22 cellular contexts compared by ENCODE assay signal in the genomic region with DNA sequence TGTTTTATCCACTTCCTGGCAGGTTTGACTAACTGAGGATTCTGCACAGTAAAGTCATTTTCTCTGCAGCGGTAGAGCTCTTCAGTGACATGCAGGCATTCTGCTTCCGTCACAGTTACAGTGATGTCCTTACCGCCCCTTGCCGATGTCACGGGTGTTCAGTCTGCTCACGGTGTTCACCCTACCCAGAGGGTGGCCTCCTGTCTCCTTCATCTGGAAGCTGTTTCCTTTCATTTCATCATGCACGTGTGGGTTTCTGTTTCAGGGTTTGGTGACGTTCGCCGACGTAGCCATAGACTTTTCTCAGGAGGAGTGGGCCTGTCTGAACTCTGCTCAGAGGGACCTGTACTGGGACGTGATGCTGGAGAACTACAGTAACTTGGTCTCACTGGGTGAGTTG.
"Had no signal": no experiment of that assay in that cellular context is flagged by ENCODE, and none has a peak within 500 bp of the region (broad histone marks: within the 10 kb centered on the region; RNA-seq: fewer than 3 reads in every experiment).

No MANE protein-coding gene starts in this region.

- H3K4me1 Mint-ChIP-seq: activated CD4-positive, alpha-beta T cell treated with anti-CD3 and anti-CD28 coated beads, Interleukin-2, amount 10 ng/mL, durations not matched to agents 7 days and 5 days; activated T-helper 17 cell treated with anti-CD3 and anti-CD28 coated beads, Interleukin-2, amount 50 U/mL, for 72 hours; endodermal cell; memory B cell; neural progenitor cell; stimulated activated naive CD8-positive, alpha-beta T cell treated with anti-CD3 and anti-CD28 coated beads, Interleukin-15, amount 100 ng/mL, for 72 hours had no signal

- DNase-seq: activated CD4-positive, alpha-beta T cell treated with anti-CD3 and anti-CD28 coated beads, Interleukin-2, amount 10 ng/mL, durations not matched to agents 7 days and 5 days; activated CD4-positive, CD25-positive, alpha-beta regulatory T cell treated with anti-CD3 and anti-CD28 coated beads, Interleukin-2, amount 50 U/mL, for 72 hours; activated CD8-positive, alpha-beta T cell treated with anti-CD3 and anti-CD28 coated beads, Interleukin-2, amount 10 ng/mL, durations not matched to agents 7 days and 5 days; activated T-cell treated with anti-CD3 and anti-CD28 coated beads, Interleukin-2, amount 50 U/mL, for 1 hour; cortex of kidney; endodermal cell; esophagus squamous epithelium; gastrocnemius medialis; hippocampal formation; psoas muscle; stimulated activated CD4-positive, alpha-beta T cell treated with anti-CD3 and anti-CD28 coated beads, Interleukin-1b, Interleukin-23, amount 100 ng/mL, for 48 hours; stimulated activated naive CD8-positive, alpha-beta T cell treated with anti-CD3 and anti-CD28 coated beads, Interleukin-15, amount 100 ng/mL, for 72 hours had no signal

- FAIRE-seq: astrocyte, urothelium cell line had no signal

- H3K4me3 ChIP-seq: esophagus squamous epithelium, gastrocnemius medialis, neural progenitor cell, psoas muscle, right atrium auricular region, tibial artery had no signal

- H3K27me3 ChIP-seq: esophagus squamous epithelium, gastrocnemius medialis, neural progenitor cell, right atrium auricular region, tibial artery had no signal

- H3K27ac Mint-ChIP-seq: activated CD4-positive, alpha-beta T cell treated with anti-CD3 and anti-CD28 coated beads, Interleukin-2, amount 10 ng/mL, durations not matched to agents 7 days and 5 days; activated CD8-positive, alpha-beta T cell treated with anti-CD3 and anti-CD28 coated beads, Interleukin-2, amount 10 ng/mL, durations not matched to agents 7 days and 5 days; activated naive CD4-positive, alpha-beta T cell treated with anti-CD3 and anti-CD28 coated beads, Interleukin-2, amount 50 U/mL, for 72 hours; activated T-helper 17 cell treated with anti-CD3 and anti-CD28 coated beads, Interleukin-2, amount 50 U/mL, for 72 hours; endodermal cell; memory B cell; neural progenitor cell; stimulated activated naive CD8-positive, alpha-beta T cell treated with anti-CD3 and anti-CD28 coated beads, Interleukin-15, amount 100 ng/mL, for 72 hours had no signal

- H3K27me3 Mint-ChIP-seq: activated CD4-positive, alpha-beta T cell treated with anti-CD3 and anti-CD28 coated beads, Interleukin-2, amount 10 ng/mL, durations not matched to agents 7 days and 5 days; activated T-helper 17 cell treated with anti-CD3 and anti-CD28 coated beads, Interleukin-2, amount 50 U/mL, for 72 hours; central memory CD8-positive, alpha-beta T cell; memory B cell; stimulated activated naive CD8-positive, alpha-beta T cell treated with anti-CD3 and anti-CD28 coated beads, Interleukin-15, amount 100 ng/mL, for 72 hours had no signal

- H3K9me3 ChIP-seq: gastrocnemius medialis had no signal

- H3K9ac ChIP-seq: neural progenitor cell had no signal

- H3K4me2 ChIP-seq: neural progenitor cell had no signal

- H3K4me3 Mint-ChIP-seq: activated CD4-positive, alpha-beta T cell treated with anti-CD3 and anti-CD28 coated beads, Interleukin-2, amount 10 ng/mL, durations not matched to agents 7 days and 5 days; activated CD8-positive, alpha-beta T cell treated with anti-CD3 and anti-CD28 coated beads, Interleukin-2, amount 10 ng/mL, durations not matched to agents 7 days and 5 days; activated T-helper 17 cell treated with anti-CD3 and anti-CD28 coated beads, Interleukin-2, amount 50 U/mL, for 72 hours; central memory CD8-positive, alpha-beta T cell; endodermal cell; memory B cell; neural progenitor cell; stimulated activated naive CD8-positive, alpha-beta T cell treated with anti-CD3 and anti-CD28 coated beads, Interleukin-15, amount 100 ng/mL, for 72 hours had no signal

- H2AFZ ChIP-seq: neural progenitor cell had no signal

- H3K4me1 ChIP-seq: esophagus squamous epithelium, gastrocnemius medialis, neural progenitor cell, psoas muscle, right atrium auricular region, tibial artery had no signal

- H3K27ac ChIP-seq: esophagus squamous epithelium, gastrocnemius medialis, neural progenitor cell, psoas muscle, right atrium auricular region, tibial artery, VCaP had no signal

- ATAC-seq: activated CD8-positive, alpha-beta T cell treated with anti-CD3 and anti-CD28 coated beads, Interleukin-2, amount 10 ng/mL, durations not matched to agents 7 days and 5 days; activated naive CD4-positive, alpha-beta T cell treated with anti-CD3 and anti-CD28 coated beads, Interleukin-2, amount 50 U/mL, for 72 hours; activated T-helper 17 cell treated with anti-CD3 and anti-CD28 coated beads, Interleukin-2, amount 50 U/mL, for 72 hours; gastrocnemius medialis; psoas muscle; stimulated activated naive CD8-positive, alpha-beta T cell treated with anti-CD3 and anti-CD28 coated beads, Interleukin-15, amount 100 ng/mL, for 72 hours had no signal
